9 cellular contexts compared by ENCODE assay signal in the genomic region with DNA sequence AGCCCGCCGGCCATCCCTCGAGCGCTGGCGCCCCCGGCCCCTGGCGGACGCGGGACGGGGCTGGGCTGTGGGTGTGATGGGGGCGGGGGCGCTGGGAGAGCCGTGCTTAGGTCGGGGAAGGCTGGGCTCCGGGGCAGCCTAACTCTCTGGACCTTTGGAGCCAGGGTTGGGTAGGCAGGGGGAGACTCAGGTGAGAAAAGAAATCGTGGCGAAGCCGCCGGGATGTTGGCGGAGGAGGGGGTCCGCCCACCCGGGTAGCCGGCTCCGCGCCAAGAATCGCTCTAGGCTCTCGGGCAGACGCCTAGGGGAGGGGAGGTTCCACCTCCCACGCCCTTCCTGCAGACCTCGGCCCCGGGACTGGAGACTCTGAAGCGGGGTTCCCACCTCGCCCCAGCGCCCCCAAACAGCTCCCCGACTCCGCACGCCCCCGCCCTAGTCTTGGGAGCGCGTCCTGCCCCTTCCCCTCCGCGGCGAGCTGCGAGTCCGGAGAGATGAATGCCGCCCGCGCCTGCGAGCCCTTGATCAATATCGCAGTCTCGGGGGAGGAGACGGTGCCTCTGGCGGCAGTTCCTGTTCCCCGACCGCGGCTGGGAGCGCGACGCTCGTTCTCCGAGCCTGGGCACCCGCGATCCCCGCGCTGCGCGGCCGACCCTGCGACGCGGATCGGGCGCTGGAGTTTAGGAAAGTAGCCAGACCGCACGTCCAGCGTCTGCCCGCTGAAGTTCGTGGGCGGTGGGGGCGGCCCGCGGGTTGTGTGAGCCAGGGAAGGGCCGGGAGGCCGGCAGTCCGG. TPM values are rescaled to one million over a fixed set of nuclear protein-coding genes. Genes with fewer than 3 reads are reported as not detected.
DNase-seq lines count a peak whose midpoint lies in the region; ATAC-seq and TF ChIP-seq lines count a peak whose summit lies in the region.
"Had no signal": no experiment of that assay in that cellular context is flagged by ENCODE, and none has a peak within 500 bp of the region (broad histone marks: within the 10 kb centered on the region; RNA-seq: fewer than 3 reads in every experiment).

No MANE protein-coding gene starts in this region.

- H3K27me3 ChIP-seq in heart right ventricle (peaks cover 8 to 97% (median 78%) of the 10 kb centered on the region in 7 donors), psoas muscle (ENCODE audit: insufficient read depth in 3 of 3, low read length in 2 of 3) (peaks cover 0 to 61% (median 29%) of the 10 kb centered on the region in 3 donors)

- no peaks in the 10 kb centered on the region for H3K4me1 Mint-ChIP-seq in activated T-helper 17 cell treated with anti-CD3 and anti-CD28 coated beads, Interleukin-2, amount 50 U/mL, for 72 hours

- peak; percentile 1 for DNase-seq in GF-D8 (lab: John Stamatoyannopoulos, UW)
- peak; percentile 30 for DNase-seq in NCI-H510A treated with DMSO at 0.1 percent for 48 hours (lab: John Stamatoyannopoulos, UW)
- DNase-seq in heart right ventricle = peak in 1 of 2 donors; percentile 20
- peak; percentile 26 to 62 for DNase-seq in psoas muscle
- DNase-seq in NCI-H2081 treated with DMSO at 0.1 percent for 48 hours (lab: John Stamatoyannopoulos, UW) = no peak
- no peak for DNase-seq in kidney tubule cell (ENCODE audit: low spot score)

- H3K4me1 ChIP-seq in heart right ventricle (peaks cover 0 to 24% (median 20%) of the 10 kb centered on the region in 9 donors), psoas muscle (peaks cover 16% of the 10 kb centered on the region)

- H3K36me3 ChIP-seq in heart right ventricle (no peaks in the 10 kb centered on the region), psoas muscle (ENCODE audit: insufficient read depth in 1 of 2, low read depth in 1 of 2) (no peaks in the 10 kb centered on the region)

- whole genome bisulfite sequencing in heart right ventricle, 2 donors = 0 to 1% methylated on average over 69 to 85 of the region's 85 CpGs
- 1% methylated on average over 73 to 85 of the region's 85 CpGs for WGBS in psoas muscle, 3 donors

- TF ChIP-seq CTCF in heart right ventricle (IDR thresholded peaks at IDR 0.05) (no peak), psoas muscle (IDR thresholded peaks at IDR 0.05) (no peak)

- peak overlapping the region; percentile 60 for H3K4me3 Mint-ChIP-seq in activated T-helper 17 cell treated with anti-CD3 and anti-CD28 coated beads, Interleukin-2, amount 50 U/mL, for 72 hours

- intact Hi-C loops in heart right ventricle (cut with DNase I) = no loop called here
- intact Hi-C loops in psoas muscle (cut with DNase I) = no loop called here

- H3K27ac ChIP-seq in heart right ventricle = no peak overlapping the region
- no peak overlapping the region for H3K27ac ChIP-seq in psoas muscle

- H3K27me3 Mint-ChIP-seq in activated T-helper 17 cell treated with anti-CD3 and anti-CD28 coated beads, Interleukin-2, amount 50 U/mL, for 72 hours = peaks cover 47% of the 10 kb centered on the region

- peak overlapping the region; percentile 29 to 64 (median 49) for H3K4me3 ChIP-seq in heart right ventricle
- peak overlapping the region; percentile 64 for H3K4me3 ChIP-seq in psoas muscle

- H3K9me3 ChIP-seq in heart right ventricle = no peaks in the 10 kb centered on the region
- H3K9me3 ChIP-seq in psoas muscle = no peaks in the 10 kb centered on the region

- no peaks in the 10 kb centered on the region for H3K36me3 Mint-ChIP-seq in activated T-helper 17 cell treated with anti-CD3 and anti-CD28 coated beads, Interleukin-2, amount 50 U/mL, for 72 hours (ENCODE audit: low read depth)

- no peaks in the 10 kb centered on the region for H3K9me3 Mint-ChIP-seq in activated T-helper 17 cell treated with anti-CD3 and anti-CD28 coated beads, Interleukin-2, amount 50 U/mL, for 72 hours

- ATAC-seq in activated T-helper 17 cell treated with anti-CD3 and anti-CD28 coated beads, Interleukin-2, amount 50 U/mL, for 72 hours (replicated peaks) = peak; percentile 62
- ATAC-seq in heart right ventricle = peak in 2 of 8 donors; percentile 11 to 18
- peak; percentile 28 to 36 (median 34) for ATAC-seq in psoas muscle
- ATAC-seq in HG02885 (IDR thresholded peaks at IDR 0.05; ENCODE audit: poor library complexity, unreplicated experiment) = no peak

- no peak overlapping the region for H3K27ac Mint-ChIP-seq in activated T-helper 17 cell treated with anti-CD3 and anti-CD28 coated beads, Interleukin-2, amount 50 U/mL, for 72 hours

RNA-seq across cellular contexts. Expression of gene CRHR1, which starts 0.7 kb away (rescaled TPM):
- under 1 TPM in 1 of 2 donors, not detected in 1; 0.71 TPM for total RNA-seq in activated T-helper 17 cell treated with anti-CD3 and anti-CD28 coated beads, Interleukin-2, amount 50 U/mL, for 72 hours
- total RNA-seq in heart right ventricle (under 1 TPM in 2 of 10 donors, not detected in 8; 0.30 to 0.63 TPM), psoas muscle (under 1 TPM in 1 of 4 donors, not detected in 3; 0.30 TPM)
- polyA plus RNA-seq in heart right ventricle (not detected), psoas muscle (under 1 TPM in 1 of 3 donors, not detected in 2; 0.09 TPM)
- total RNA-seq: myocyte had no signal

RNA-seq across cellular contexts. Expression of gene SPPL2C, which starts 59.9 kb away (rescaled TPM):
- not detected for total RNA-seq in activated T-helper 17 cell treated with anti-CD3 and anti-CD28 coated beads, Interleukin-2, amount 50 U/mL, for 72 hours
- total RNA-seq in heart right ventricle = not detected
- not detected for polyA plus RNA-seq in heart right ventricle
- not detected for total RNA-seq in psoas muscle
- polyA plus RNA-seq in psoas muscle = not detected
- total RNA-seq: myocyte had no signal

Comparison
In these comparisons a context has a peak if more than half of its experiments do, and no peak if none do; other contexts are left out.
1. DNase-seq: peak in GF-D8 (single experiment), NCI-H510A treated with DMSO at 0.1 percent for 48 hours (single experiment) and psoas muscle (2 of 2); none in NCI-H2081 treated with DMSO at 0.1 percent for 48 hours (single experiment) and kidney tubule cell (single experiment).